In genomic region chr7:24455813-24456525, GRCh38 we compare ENCODE assay signal across 12 cellular contexts.
A peak's percentile ranks its signal among the peaks of the same experiment; 100 is the strongest.
DNase-seq lines count a peak whose midpoint lies in the region; ATAC-seq lines count a peak whose summit lies in the region.
"Had no signal": no experiment of that assay in that cellular context is flagged by ENCODE, and none has a peak within 500 bp of the region (broad histone marks: within the 10 kb centered on the region; RNA-seq: fewer than 3 reads in every experiment).

No MANE protein-coding gene starts in this region.

- no peak overlapping the region for H3K27ac ChIP-seq in Karpas-422 (ENCODE audit: low read length)

- H3K9me3 ChIP-seq in Karpas-422 (ENCODE audit: low read length), result no peaks in the 10 kb centered on the region
- H3K9me3 ChIP-seq: mucosa of descending colon, SK-N-SH had no signal

- H3K27me3 ChIP-seq in Karpas-422 (ENCODE audit: low read length), result no peaks in the 10 kb centered on the region

- DNase-seq in Daoy (ENCODE audit: low read depth) (peak; percentile 33), Karpas-422 (peak; percentile 31), GDM1 (lab: John Stamatoyannopoulos, UW) (no peak), DMS114 treated with DMSO at 0.1 percent for 48 hours (lab: John Stamatoyannopoulos, UW; ENCODE audit: unreplicated experiment) (no peak), NCI-H524 (lab: John Stamatoyannopoulos, UW) (no peak)
- DNase-seq in activated CD4-positive, alpha-beta T cell treated with anti-CD3 and anti-CD28 coated beads, Interleukin-2, amount 50 U/mL, for 48 hours, result no peak
- DNase-seq: activated CD8-positive, alpha-beta memory T cell treated with anti-CD3 and anti-CD28 coated beads, Interleukin-2, amount 50 U/mL, for 48 hours; mucosa of descending colon; SK-N-SH; stimulated activated CD4-positive, alpha-beta T cell treated with anti-CD3 and anti-CD28 coated beads, Interleukin-15, amount 100 ng/mL, for 24 hours had no signal

- no peak overlapping the region for H2AFZ ChIP-seq in Karpas-422 (ENCODE audit: low read length)

- no peak overlapping the region for H3K4me3 ChIP-seq in Karpas-422 (ENCODE audit: low read length)
- H3K4me3 ChIP-seq: mucosa of descending colon had no signal

- H3K4me1 ChIP-seq in Karpas-422 (ENCODE audit: low read length), result peaks cover 5% of the 10 kb centered on the region

- no peaks in the 10 kb centered on the region for H4K20me1 ChIP-seq in Karpas-422 (ENCODE audit: insufficient read depth, low read depth, low read length)

- no peak overlapping the region for H3K9ac ChIP-seq in Karpas-422 (ENCODE audit: low read length)
- H3K9ac ChIP-seq: SK-N-SH had no signal

- H3K79me2 ChIP-seq in Karpas-422 (ENCODE audit: low read length), result no peaks in the 10 kb centered on the region

- H3K9me2 ChIP-seq in Karpas-422 (replicated peaks; ENCODE audit: insufficient read depth, low read length), result no peaks in the 10 kb centered on the region
- H3K9me2 ChIP-seq: SK-N-SH had no signal

- ATAC-seq in GM19395 (IDR thresholded peaks at IDR 0.05; ENCODE audit: unreplicated experiment) (peak; percentile 87), HG02870 (IDR thresholded peaks at IDR 0.05; ENCODE audit: unreplicated experiment) (peak; percentile 78)
- ATAC-seq: mucosa of descending colon had no signal

- no peaks in the 10 kb centered on the region for H3K36me3 ChIP-seq in Karpas-422 (ENCODE audit: insufficient read depth, low read length)

- H3K4me2 ChIP-seq in Karpas-422 (ENCODE audit: low read depth, low read length, poor library complexity, severe bottlenecking), result no peak overlapping the region
- H3K4me2 ChIP-seq: SK-N-SH had no signal

Comparison
In these comparisons a context has a peak if more than half of its experiments do, and no peak if none do; other contexts are left out.
1. DNase-seq: peak in Daoy (single experiment) and Karpas-422 (single experiment); none in GDM1 (single experiment), DMS114 treated with DMSO at 0.1 percent for 48 hours (single experiment), NCI-H524 (0 of 2) and activated CD4-positive, alpha-beta T cell treated with anti-CD3 and anti-CD28 coated beads, Interleukin-2, amount 50 U/mL, for 48 hours (0 of 2).